ENCODE assay signal across 1 cellular context in the genomic region with DNA sequence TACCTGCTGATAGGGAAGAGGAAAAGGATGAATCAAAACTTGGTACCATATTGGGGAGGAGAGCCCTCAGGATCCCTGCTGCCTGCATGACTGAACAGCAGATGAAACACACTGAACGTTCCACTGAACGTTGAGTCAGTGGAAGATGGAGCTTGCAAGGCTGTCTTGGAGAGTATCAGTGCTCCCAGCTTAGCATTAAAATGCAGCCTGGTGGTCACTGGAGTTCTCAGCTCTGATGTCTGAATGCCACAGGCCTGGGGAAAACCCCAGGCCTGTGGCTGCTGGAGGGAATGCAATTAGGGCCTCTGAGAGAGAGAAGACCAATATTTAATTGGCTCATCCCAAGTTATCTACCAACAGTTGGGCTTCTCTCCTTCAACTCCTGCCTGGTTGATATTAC.
TF ChIP-seq lines count a peak whose summit lies in the region.

No MANE protein-coding gene starts in this region.

TF ChIP-seq in WTC11, 78 proteins besides CTCF, POLR2A, EP300 and RAD21 (continued from another document):
- TF ChIP-seq, protein P1, sequence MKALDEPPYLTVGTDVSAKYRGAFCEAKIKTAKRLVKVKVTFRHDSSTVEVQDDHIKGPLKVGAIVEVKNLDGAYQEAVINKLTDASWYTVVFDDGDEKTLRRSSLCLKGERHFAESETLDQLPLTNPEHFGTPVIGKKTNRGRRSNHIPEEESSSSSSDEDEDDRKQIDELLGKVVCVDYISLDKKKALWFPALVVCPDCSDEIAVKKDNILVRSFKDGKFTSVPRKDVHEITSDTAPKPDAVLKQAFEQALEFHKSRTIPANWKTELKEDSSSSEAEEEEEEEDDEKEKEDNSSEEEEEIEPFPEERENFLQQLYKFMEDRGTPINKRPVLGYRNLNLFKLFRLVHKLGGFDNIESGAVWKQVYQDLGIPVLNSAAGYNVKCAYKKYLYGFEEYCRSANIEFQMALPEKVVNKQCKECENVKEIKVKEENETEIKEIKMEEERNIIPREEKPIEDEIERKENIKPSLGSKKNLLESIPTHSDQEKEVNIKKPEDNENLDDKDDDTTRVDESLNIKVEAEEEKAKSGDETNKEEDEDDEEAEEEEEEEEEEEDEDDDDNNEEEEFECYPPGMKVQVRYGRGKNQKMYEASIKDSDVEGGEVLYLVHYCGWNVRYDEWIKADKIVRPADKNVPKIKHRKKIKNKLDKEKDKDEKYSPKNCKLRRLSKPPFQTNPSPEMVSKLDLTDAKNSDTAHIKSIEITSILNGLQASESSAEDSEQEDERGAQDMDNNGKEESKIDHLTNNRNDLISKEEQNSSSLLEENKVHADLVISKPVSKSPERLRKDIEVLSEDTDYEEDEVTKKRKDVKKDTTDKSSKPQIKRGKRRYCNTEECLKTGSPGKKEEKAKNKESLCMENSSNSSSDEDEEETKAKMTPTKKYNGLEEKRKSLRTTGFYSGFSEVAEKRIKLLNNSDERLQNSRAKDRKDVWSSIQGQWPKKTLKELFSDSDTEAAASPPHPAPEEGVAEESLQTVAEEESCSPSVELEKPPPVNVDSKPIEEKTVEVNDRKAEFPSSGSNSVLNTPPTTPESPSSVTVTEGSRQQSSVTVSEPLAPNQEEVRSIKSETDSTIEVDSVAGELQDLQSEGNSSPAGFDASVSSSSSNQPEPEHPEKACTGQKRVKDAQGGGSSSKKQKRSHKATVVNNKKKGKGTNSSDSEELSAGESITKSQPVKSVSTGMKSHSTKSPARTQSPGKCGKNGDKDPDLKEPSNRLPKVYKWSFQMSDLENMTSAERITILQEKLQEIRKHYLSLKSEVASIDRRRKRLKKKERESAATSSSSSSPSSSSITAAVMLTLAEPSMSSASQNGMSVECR (CRISPR knock-in tag; IDR thresholded peaks at IDR 0.05; ENCODE audit: borderline replicate concordance) = no peak
- TF ChIP-seq, protein P2, sequence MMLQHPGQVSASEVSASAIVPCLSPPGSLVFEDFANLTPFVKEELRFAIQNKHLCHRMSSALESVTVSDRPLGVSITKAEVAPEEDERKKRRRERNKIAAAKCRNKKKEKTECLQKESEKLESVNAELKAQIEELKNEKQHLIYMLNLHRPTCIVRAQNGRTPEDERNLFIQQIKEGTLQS (CRISPR knock-in tag; conservative IDR thresholded peaks at IDR 0.05) = no peak
- TF ChIP-seq, protein P3, sequence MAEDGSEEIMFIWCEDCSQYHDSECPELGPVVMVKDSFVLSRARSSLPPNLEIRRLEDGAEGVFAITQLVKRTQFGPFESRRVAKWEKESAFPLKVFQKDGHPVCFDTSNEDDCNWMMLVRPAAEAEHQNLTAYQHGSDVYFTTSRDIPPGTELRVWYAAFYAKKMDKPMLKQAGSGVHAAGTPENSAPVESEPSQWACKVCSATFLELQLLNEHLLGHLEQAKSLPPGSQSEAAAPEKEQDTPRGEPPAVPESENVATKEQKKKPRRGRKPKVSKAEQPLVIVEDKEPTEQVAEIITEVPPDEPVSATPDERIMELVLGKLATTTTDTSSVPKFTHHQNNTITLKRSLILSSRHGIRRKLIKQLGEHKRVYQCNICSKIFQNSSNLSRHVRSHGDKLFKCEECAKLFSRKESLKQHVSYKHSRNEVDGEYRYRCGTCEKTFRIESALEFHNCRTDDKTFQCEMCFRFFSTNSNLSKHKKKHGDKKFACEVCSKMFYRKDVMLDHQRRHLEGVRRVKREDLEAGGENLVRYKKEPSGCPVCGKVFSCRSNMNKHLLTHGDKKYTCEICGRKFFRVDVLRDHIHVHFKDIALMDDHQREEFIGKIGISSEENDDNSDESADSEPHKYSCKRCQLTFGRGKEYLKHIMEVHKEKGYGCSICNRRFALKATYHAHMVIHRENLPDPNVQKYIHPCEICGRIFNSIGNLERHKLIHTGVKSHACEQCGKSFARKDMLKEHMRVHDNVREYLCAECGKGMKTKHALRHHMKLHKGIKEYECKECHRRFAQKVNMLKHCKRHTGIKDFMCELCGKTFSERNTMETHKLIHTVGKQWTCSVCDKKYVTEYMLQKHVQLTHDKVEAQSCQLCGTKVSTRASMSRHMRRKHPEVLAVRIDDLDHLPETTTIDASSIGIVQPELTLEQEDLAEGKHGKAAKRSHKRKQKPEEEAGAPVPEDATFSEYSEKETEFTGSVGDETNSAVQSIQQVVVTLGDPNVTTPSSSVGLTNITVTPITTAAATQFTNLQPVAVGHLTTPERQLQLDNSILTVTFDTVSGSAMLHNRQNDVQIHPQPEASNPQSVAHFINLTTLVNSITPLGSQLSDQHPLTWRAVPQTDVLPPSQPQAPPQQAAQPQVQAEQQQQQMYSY (CRISPR knock-in tag; IDR thresholded peaks at IDR 0.05) = no peak
- TF ChIP-seq, protein P4, sequence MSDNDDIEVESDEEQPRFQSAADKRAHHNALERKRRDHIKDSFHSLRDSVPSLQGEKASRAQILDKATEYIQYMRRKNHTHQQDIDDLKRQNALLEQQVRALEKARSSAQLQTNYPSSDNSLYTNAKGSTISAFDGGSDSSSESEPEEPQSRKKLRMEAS (CRISPR knock-in tag; IDR thresholded peaks at IDR 0.05) = no peak
- TF ChIP-seq ZNF416 (CRISPR knock-in tag; IDR thresholded peaks at IDR 0.05) = no peak
- TF ChIP-seq GRHL2 (CRISPR knock-in tag; IDR thresholded peaks at IDR 0.05; ENCODE audit: insufficient replicate concordance, severe bottlenecking) = no peak
- TF ChIP-seq ZNF317 (CRISPR knock-in tag; IDR thresholded peaks at IDR 0.05; ENCODE audit: borderline replicate concordance, low read depth) = no peak
- TF ChIP-seq, protein P5, sequence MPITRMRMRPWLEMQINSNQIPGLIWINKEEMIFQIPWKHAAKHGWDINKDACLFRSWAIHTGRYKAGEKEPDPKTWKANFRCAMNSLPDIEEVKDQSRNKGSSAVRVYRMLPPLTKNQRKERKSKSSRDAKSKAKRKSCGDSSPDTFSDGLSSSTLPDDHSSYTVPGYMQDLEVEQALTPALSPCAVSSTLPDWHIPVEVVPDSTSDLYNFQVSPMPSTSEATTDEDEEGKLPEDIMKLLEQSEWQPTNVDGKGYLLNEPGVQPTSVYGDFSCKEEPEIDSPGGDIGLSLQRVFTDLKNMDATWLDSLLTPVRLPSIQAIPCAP (CRISPR knock-in tag; IDR thresholded peaks at IDR 0.05) = no peak
- TF ChIP-seq, protein P6, sequence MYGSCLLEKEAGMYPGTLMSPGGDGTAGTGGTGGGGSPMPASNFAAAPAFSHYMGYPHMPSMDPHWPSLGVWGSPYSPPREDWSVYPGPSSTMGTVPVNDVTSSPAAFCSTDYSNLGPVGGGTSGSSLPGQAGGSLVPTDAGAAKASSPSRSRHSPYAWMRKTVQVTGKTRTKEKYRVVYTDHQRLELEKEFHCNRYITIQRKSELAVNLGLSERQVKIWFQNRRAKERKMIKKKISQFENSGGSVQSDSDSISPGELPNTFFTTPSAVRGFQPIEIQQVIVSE (CRISPR knock-in tag; IDR thresholded peaks at IDR 0.05; ENCODE audit: borderline replicate concordance) = no peak
- TF ChIP-seq, protein P7, sequence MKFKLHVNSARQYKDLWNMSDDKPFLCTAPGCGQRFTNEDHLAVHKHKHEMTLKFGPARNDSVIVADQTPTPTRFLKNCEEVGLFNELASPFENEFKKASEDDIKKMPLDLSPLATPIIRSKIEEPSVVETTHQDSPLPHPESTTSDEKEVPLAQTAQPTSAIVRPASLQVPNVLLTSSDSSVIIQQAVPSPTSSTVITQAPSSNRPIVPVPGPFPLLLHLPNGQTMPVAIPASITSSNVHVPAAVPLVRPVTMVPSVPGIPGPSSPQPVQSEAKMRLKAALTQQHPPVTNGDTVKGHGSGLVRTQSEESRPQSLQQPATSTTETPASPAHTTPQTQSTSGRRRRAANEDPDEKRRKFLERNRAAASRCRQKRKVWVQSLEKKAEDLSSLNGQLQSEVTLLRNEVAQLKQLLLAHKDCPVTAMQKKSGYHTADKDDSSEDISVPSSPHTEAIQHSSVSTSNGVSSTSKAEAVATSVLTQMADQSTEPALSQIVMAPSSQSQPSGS (CRISPR knock-in tag; IDR thresholded peaks at IDR 0.05; ENCODE audit: borderline replicate concordance, low read depth) = no peak
- no peak for TF ChIP-seq OVOL2 (CRISPR knock-in tag; IDR thresholded peaks at IDR 0.05; ENCODE audit: borderline replicate concordance)
- TF ChIP-seq HMGA2 (CRISPR knock-in tag; IDR thresholded peaks at IDR 0.05) = no peak
TF ChIP-seq in WTC11: peak in this region for 0.
